1 cellular context compared by ENCODE assay signal in genomic region chr2:58042486-58042970, GRCh38.
TF ChIP-seq lines count a peak whose summit lies in the region.

No MANE protein-coding gene starts in this region.

TF ChIP-seq in HepG2, 621 proteins besides CTCF, POLR2A, EP300 and RAD21 (continued from another document and continues in another):
- TF ChIP-seq ZSCAN5A (CRISPR knock-in tag; IDR thresholded peaks at IDR 0.05; ENCODE audit: borderline replicate concordance) (no peak), EHMT2 (IDR thresholded peaks at IDR 0.05; ENCODE audit: borderline replicate concordance, low read depth, low read length) (peak; percentile 31; the same call in 1 of the 2 replicates), ZNF207 (IDR thresholded peaks at IDR 0.05; ENCODE audit: borderline replicate concordance) (no peak), CBFB (CRISPR knock-in tag; IDR thresholded peaks at IDR 0.05) (no peak), SUZ12 (IDR thresholded peaks at IDR 0.05; ENCODE audit: low read depth, low read length) (no peak), USF2 (IDR thresholded peaks at IDR 0.05; ENCODE audit: low read depth, low read length) (no peak), USF2 (CRISPR knock-in tag; IDR thresholded peaks at IDR 0.05; ENCODE audit: borderline replicate concordance) (no peak), ZNF746 (CRISPR knock-in tag; IDR thresholded peaks at IDR 0.05) (no peak), STAT6 (CRISPR knock-in tag; IDR thresholded peaks at IDR 0.05; ENCODE audit: borderline replicate concordance) (no peak), LCORL (IDR thresholded peaks at IDR 0.05) (peak; percentile 100), LCORL (CRISPR knock-in tag; IDR thresholded peaks at IDR 0.05) (no peak), ZNF709 (CRISPR knock-in tag; IDR thresholded peaks at IDR 0.05) (no peak), ZMYM3 (CRISPR knock-in tag; IDR thresholded peaks at IDR 0.05) (no peak), ZNF543 (CRISPR knock-in tag; IDR thresholded peaks at IDR 0.05) (no peak), CHD2 (IDR thresholded peaks at IDR 0.05; ENCODE audit: low read depth, low read length) (no peak), CREB3 (CRISPR knock-in tag; IDR thresholded peaks at IDR 0.05) (no peak), TEAD2 (CRISPR knock-in tag; IDR thresholded peaks at IDR 0.05) (no peak), ZNF292 (CRISPR knock-in tag; IDR thresholded peaks at IDR 0.05; ENCODE audit: borderline replicate concordance, low read depth) (no peak), ARID2 (CRISPR knock-in tag; IDR thresholded peaks at IDR 0.05; ENCODE audit: borderline replicate concordance) (no peak), NR2F1 (CRISPR knock-in tag; IDR thresholded peaks at IDR 0.05) (peak in 1 of 2 experiments; percentile 63; a peak in 2 of 4 replicates), PAX8 (CRISPR knock-in tag; IDR thresholded peaks at IDR 0.05; ENCODE audit: borderline replicate concordance) (no peak), AHDC1 (CRISPR knock-in tag; IDR thresholded peaks at IDR 0.05; ENCODE audit: borderline replicate concordance) (peak; percentile 93; the same call in 1 of the 2 replicates), CHCHD3 (CRISPR knock-in tag; IDR thresholded peaks at IDR 0.05) (no peak), ZNF749 (CRISPR knock-in tag; IDR thresholded peaks at IDR 0.05; ENCODE audit: borderline replicate concordance) (no peak), ZNF670 (CRISPR knock-in tag; IDR thresholded peaks at IDR 0.05; ENCODE audit: borderline replicate concordance) (no peak), POLR2G (IDR thresholded peaks at IDR 0.05; ENCODE audit: low read depth, low read length) (no peak), PRDM4 (CRISPR knock-in tag; IDR thresholded peaks at IDR 0.05; ENCODE audit: borderline replicate concordance) (no peak), E2F2 (CRISPR knock-in tag; IDR thresholded peaks at IDR 0.05; ENCODE audit: borderline replicate concordance) (no peak), FOXA3 (CRISPR knock-in tag; IDR thresholded peaks at IDR 0.05) (peak; percentile 75), ATF6 (CRISPR knock-in tag; conservative IDR thresholded peaks at IDR 0.05) (no peak), CREM (IDR thresholded peaks at IDR 0.05) (peak; percentile 56), CREM (CRISPR knock-in tag; IDR thresholded peaks at IDR 0.05) (no peak), HMGA1 (CRISPR knock-in tag; conservative IDR thresholded peaks at IDR 0.05) (no peak), HOXA3 (CRISPR knock-in tag; IDR thresholded peaks at IDR 0.05) (no peak), ZNF33A (CRISPR knock-in tag; IDR thresholded peaks at IDR 0.05; ENCODE audit: borderline replicate concordance) (no peak)
